ENCODE assay signal across 12 cellular contexts in genomic region chr6:12490904-12491571, GRCh38.
DNase-seq lines count a peak whose midpoint lies in the region; ATAC-seq and TF ChIP-seq lines count a peak whose summit lies in the region.
"Had no signal": no experiment of that assay in that cellular context is flagged by ENCODE, and none has a peak within 500 bp of the region (broad histone marks: within the 10 kb centered on the region; RNA-seq: fewer than 3 reads in every experiment).

No MANE protein-coding gene starts in this region.

- 31 to 43% (median 35%) methylated on average over 2 of the region's 2 CpGs for WGBS in heart left ventricle, 4 donors

- POLR2A ChIA-PET in HEK293T (lab: Yijun Ruan, JAX): no interaction called here

- peak overlapping the region in 1 of 2 donors; percentile 6 for H3K4me3 Mint-ChIP-seq in stimulated activated naive CD8-positive, alpha-beta T cell treated with anti-CD3 and anti-CD28 coated beads, Interleukin-15, amount 100 ng/mL, for 72 hours

- DNase-seq in heart left ventricle (no peak), left ventricle myocardium superior (no peak), RKO (ENCODE audit: low spot score) (peak; percentile 42), fibroblast of pulmonary artery (ENCODE audit: low read depth) (peak; percentile 94), HuH-7 (ENCODE audit: low spot score) (no peak), HEK293T (ENCODE audit: extremely low spot score) (no peak), DMS53 (lab: John Stamatoyannopoulos, UW) (no peak)
- DNase-seq in stimulated activated naive CD8-positive, alpha-beta T cell treated with anti-CD3 and anti-CD28 coated beads, Interleukin-15, amount 100 ng/mL, for 72 hours: peak in 1 of 2 donors; percentile 23
- DNase-seq: glutamatergic neuron, NCI-H510A treated with DMSO at 0.1 percent for 48 hours, testis had no signal

- intact Hi-C loops in heart left ventricle (cut with DNase I): no loop called here
- intact Hi-C loops in left ventricle myocardium superior (cut with micrococcal nuclease): no loop called here

- no peaks in the 10 kb centered on the region for H3K4me1 Mint-ChIP-seq in stimulated activated naive CD8-positive, alpha-beta T cell treated with anti-CD3 and anti-CD28 coated beads, Interleukin-15, amount 100 ng/mL, for 72 hours

- ATAC-seq in heart left ventricle (no peak), left ventricle myocardium superior (no peak)
- peak; percentile 82 for ATAC-seq in stimulated activated naive CD8-positive, alpha-beta T cell treated with anti-CD3 and anti-CD28 coated beads, Interleukin-15, amount 100 ng/mL, for 72 hours

- peaks cover 0 to 19% (median 8%) of the 10 kb centered on the region in 12 donors for H3K4me1 ChIP-seq in heart left ventricle
- H3K4me1 ChIP-seq: prostate gland, testis had no signal

- H3K27ac Mint-ChIP-seq in stimulated activated naive CD8-positive, alpha-beta T cell treated with anti-CD3 and anti-CD28 coated beads, Interleukin-15, amount 100 ng/mL, for 72 hours: peak overlapping the region in 1 of 2 donors; percentile 53

- H3K27me3 ChIP-seq in heart left ventricle: no peaks in the 10 kb centered on the region
- H3K27me3 ChIP-seq: testis had no signal

- CTCF ChIA-PET in HEK293T (lab: Yijun Ruan, JAX): no interaction called here

- H3K27me3 Mint-ChIP-seq in stimulated activated naive CD8-positive, alpha-beta T cell treated with anti-CD3 and anti-CD28 coated beads, Interleukin-15, amount 100 ng/mL, for 72 hours: peaks cover 15% of the 10 kb centered on the region

- no peaks in the 10 kb centered on the region for H3K9me3 ChIP-seq in heart left ventricle
- H3K9me3 ChIP-seq: prostate gland, testis had no signal

- no peak for TF ChIP-seq POLR2A in heart left ventricle (IDR thresholded peaks at IDR 0.05)

- H3K4me3 ChIP-seq in heart left ventricle (no peak overlapping the region), fibroblast of pulmonary artery (replicated peaks; ENCODE audit: low read depth, low read length) (no peak overlapping the region)
- H3K4me3 ChIP-seq: prostate gland, testis had no signal

- TF ChIP-seq CTCF in heart left ventricle (IDR thresholded peaks at IDR 0.05) (no peak), fibroblast of pulmonary artery (IDR thresholded peaks at IDR 0.05; ENCODE audit: low read length, missing control alignments) (no peak)

- peak overlapping the region in 9 of 12 donors; percentile 19 to 68 (median 37) for H3K27ac ChIP-seq in heart left ventricle
- H3K27ac ChIP-seq: prostate gland, testis had no signal

- H3K36me3 ChIP-seq in heart left ventricle: no peaks in the 10 kb centered on the region
- H3K36me3 ChIP-seq: prostate gland had no signal

- no peaks in the 10 kb centered on the region for H3K9me3 Mint-ChIP-seq in stimulated activated naive CD8-positive, alpha-beta T cell treated with anti-CD3 and anti-CD28 coated beads, Interleukin-15, amount 100 ng/mL, for 72 hours

TF ChIP-seq in HEK293T, 16 proteins besides CTCF, POLR2A, EP300 and RAD21:
- TF ChIP-seq TARDBP (IDR thresholded peaks at IDR 0.05) (no peak), NFRKB (IDR thresholded peaks at IDR 0.05) (no peak), ELF4 (IDR thresholded peaks at IDR 0.05) (no peak), PKNOX1 (IDR thresholded peaks at IDR 0.05) (no peak), HDGF (IDR thresholded peaks at IDR 0.05; ENCODE audit: borderline replicate concordance) (no peak), FOXM1 (IDR thresholded peaks at IDR 0.05; ENCODE audit: borderline replicate concordance) (no peak), L3MBTL2 (conservative IDR thresholded peaks at IDR 0.05) (no peak), CTBP1 (IDR thresholded peaks at IDR 0.05; ENCODE audit: borderline replicate concordance) (no peak), ZNF384 (IDR thresholded peaks at IDR 0.05) (no peak), ARNT (IDR thresholded peaks at IDR 0.05) (no peak), SUZ12 (IDR thresholded peaks at IDR 0.05) (no peak), FOXK2 (IDR thresholded peaks at IDR 0.05) (no peak), BHLHE40 (IDR thresholded peaks at IDR 0.05; ENCODE audit: borderline replicate concordance) (no peak), LEF1 (IDR thresholded peaks at IDR 0.05; ENCODE audit: borderline replicate concordance) (no peak), FOXA1 (IDR thresholded peaks at IDR 0.05) (no peak), SP1 (IDR thresholded peaks at IDR 0.05) (no peak)

Comparison
In these comparisons a context has a peak if more than half of its experiments do, and no peak if none do; other contexts are left out.
1. DNase-seq: peak in RKO (single experiment) and fibroblast of pulmonary artery (single experiment); none in heart left ventricle (0 of 5), left ventricle myocardium superior (single experiment), HuH-7 (single experiment), HEK293T (single experiment) and DMS53 (single experiment).